ENCODE assay signal across 19 cellular contexts in genomic region chr9:134501266-134502181, GRCh38.
DNase-seq lines count a peak whose midpoint lies in the region; ATAC-seq and TF ChIP-seq lines count a peak whose summit lies in the region.
"Had no signal": no experiment of that assay in that cellular context is flagged by ENCODE, and none has a peak within 500 bp of the region (broad histone marks: within the 10 kb centered on the region; RNA-seq: fewer than 3 reads in every experiment).

No MANE protein-coding gene starts in this region.

- H3K4me1 ChIP-seq in spleen, result peaks cover 0 to 22% (median 14%) of the 10 kb centered on the region in 6 donors

- no peak overlapping the region for H3K27ac ChIP-seq in spleen

- H3K9me3 ChIP-seq in spleen, result no peaks in the 10 kb centered on the region
- H3K9me3 ChIP-seq: breast epithelium had no signal

- H3K4me3 ChIP-seq in astrocyte of the spinal cord (ENCODE audit: low read depth, low read length) (no peak overlapping the region), spleen (no peak overlapping the region)
- H3K4me3 ChIP-seq: breast epithelium had no signal

- no peak for TF ChIP-seq POLR2A in spleen (IDR thresholded peaks at IDR 0.05)

- 13 to 19% (median 17%) methylated on average over 35 to 44 of the region's 44 CpGs for WGBS in spleen, 5 donors

- peaks cover 0 to 47% (median 27%) of the 10 kb centered on the region in 7 donors for H3K27me3 ChIP-seq in spleen (replicated peaks in 1 of 7)

- in situ Hi-C loops in astrocyte of the spinal cord (cut with HindIII; ENCODE audit: low sequenced_read_pairs), result no loop called here

- DNase-seq in cardiac septum (ENCODE audit: low spot score) (peak; percentile 68), Right ventricle myocardium superior (no peak), astrocyte of the spinal cord (ENCODE audit: low read depth, low spot score) (peak; percentile 20), kidney tubule cell (ENCODE audit: low spot score) (peak; percentile 3), spleen (peak; percentile 55)
- DNase-seq in stimulated activated CD4-positive, alpha-beta T cell treated with anti-CD3 and anti-CD28 coated beads, Interleukin-4, amount 100 ng/mL, for 4 hours, result no peak
- DNase-seq: activated CD4-positive, alpha-beta T cell treated with anti-CD3 and anti-CD28 coated beads for 48 hours; activated CD8-positive, alpha-beta memory T cell treated with anti-CD3 and anti-CD28 coated beads, Interleukin-2, amount 50 U/mL, for 48 hours; activated naive CD4-positive, alpha-beta T cell treated with Interleukin-2 at 50 U/mL for 16 hours; CD4-positive, alpha-beta memory T cell; hippocampal formation; Karpas-422; naive thymus-derived CD4-positive, alpha-beta T cell; NCI-H1417; substantia nigra; T-helper 9 cell had no signal

- intact Hi-C loops in cardiac septum (cut with DNase I), result no loop called here
- intact Hi-C loops in Right ventricle myocardium superior (cut with DNase I), result no loop called here
- intact Hi-C loops in spleen (cut with DNase I; ENCODE audit: low total_unique reads), result no loop called here

- H3K36me3 ChIP-seq in spleen, result no peaks in the 10 kb centered on the region
- H3K36me3 ChIP-seq: breast epithelium had no signal

- TF ChIP-seq CTCF in astrocyte of the spinal cord (IDR thresholded peaks at IDR 0.05; ENCODE audit: low read depth, low read length) (no peak), spleen (IDR thresholded peaks at IDR 0.05 in 8 of 11, conservative IDR thresholded peaks at IDR 0.05 in 3 of 11) (no peak)

- no peak for ATAC-seq in Right ventricle myocardium superior (ENCODE audit: poor library complexity)
- no peak for ATAC-seq in HG03521 (IDR thresholded peaks at IDR 0.05; ENCODE audit: unreplicated experiment)
- ATAC-seq in HG03280 (IDR thresholded peaks at IDR 0.05; ENCODE audit: unreplicated experiment), result no peak
- ATAC-seq: naive thymus-derived CD4-positive, alpha-beta T cell had no signal

Comparison
In these comparisons a context has a peak if more than half of its experiments do, and no peak if none do; other contexts are left out.
1. DNase-seq: peak in cardiac septum (single experiment), astrocyte of the spinal cord (single experiment), kidney tubule cell (single experiment) and spleen (single experiment); none in Right ventricle myocardium superior (single experiment) and stimulated activated CD4-positive, alpha-beta T cell treated with anti-CD3 and anti-CD28 coated beads, Interleukin-4, amount 100 ng/mL, for 4 hours (0 of 2).